ENCODE assay signal across 17 cellular contexts in genomic region chr22:44942056-44942455, GRCh38.
DNase-seq lines count a peak whose midpoint lies in the region; ATAC-seq, FAIRE-seq and TF ChIP-seq lines count a peak whose summit lies in the region.
"Had no signal": no experiment of that assay in that cellular context is flagged by ENCODE, and none has a peak within 500 bp of the region (broad histone marks: within the 10 kb centered on the region; RNA-seq: fewer than 3 reads in every experiment).

No MANE protein-coding gene starts in this region.

- peak; percentile 81 for DNase-seq in SK-N-SH
- peak; percentile 46 for DNase-seq in kidney
- no peak for DNase-seq in upper lobe of right lung
- DNase-seq in HAP-1 (ENCODE audit: low spot score in 2 of 2): no peak
- no peak for DNase-seq in stimulated activated CD4-positive, alpha-beta T cell treated with anti-CD3 and anti-CD28 coated beads, Interleukin-2, amount 100 ng/mL, for 48 hours
- DNase-seq: CD4-positive, alpha-beta T cell; CD8-positive, alpha-beta memory T cell; DMS 273 treated with DMSO at 0.1 percent for 48 hours; DMS79; EL; GDM1; GOT3; H7 had no signal

- WGBS in SK-N-SH (ENCODE audit: low lambda C conversion rate): 20% methylated on average over 2 of the region's 7 CpGs

- no peak overlapping the region for H3K4me3 ChIP-seq in BLaER1 treated with 17β-estradiol and CSF1 and Interleukin-3, amounts not matched to agents 10 nM and 100 nM
- H3K4me3 ChIP-seq in SK-N-SH (ENCODE audit: low read depth in 2 of 2, low read length in 1 of 2) (no peak overlapping the region), kidney (ENCODE audit: low read length in 2 of 2) (no peak overlapping the region), upper lobe of right lung (no peak overlapping the region), HAP-1 (no peak overlapping the region)
- H3K4me3 ChIP-seq: GM12878 had no signal

- no peak for TF ChIP-seq RAD21 in SK-N-SH (IDR thresholded peaks at IDR 0.05; ENCODE audit: low read length)

- no peak for FAIRE-seq in kidney (lab: Jason Lieb, UNC)
- FAIRE-seq: D721Med, GM12878 had no signal

- POLR2A ChIA-PET in SK-N-SH (lab: Yijun Ruan, JAX): no interaction called here

- CTCF ChIA-PET in SK-N-SH (lab: Yijun Ruan, JAX): interaction anchor here (1.1 to 1.8 kb wide), 4 partner anchors 11 to 155 kb away, joined by 3 to 7 read pairs (median 4); no protein-coding TSS in a partner anchor

- H3F3A ChIP-seq in SK-N-SH (replicated peaks; ENCODE audit: insufficient read depth): no peaks in the 10 kb centered on the region

- no peak overlapping the region for H3K9ac ChIP-seq in BLaER1 treated with 17β-estradiol and CSF1 and Interleukin-3, amounts not matched to agents 10 nM and 100 nM
- H3K9ac ChIP-seq in SK-N-SH (no peak overlapping the region), kidney (ENCODE audit: low read length in 2 of 2) (no peak overlapping the region)

- no peak for ATAC-seq in upper lobe of right lung
- ATAC-seq: GM12878, HCT116 had no signal

- no peaks in the 10 kb centered on the region for H3K36me3 ChIP-seq in BLaER1 treated with 17β-estradiol and CSF1 and Interleukin-3, amounts not matched to agents 10 nM and 100 nM
- H3K36me3 ChIP-seq in SK-N-SH (replicated peaks in 1 of 2; ENCODE audit: control insufficient read depth in 1 of 2, insufficient read depth in 2 of 2, low read length in 1 of 2) (no peaks in the 10 kb centered on the region), kidney (ENCODE audit: control insufficient read depth in 1 of 2, insufficient read depth in 2 of 2, low read length in 2 of 2) (no peaks in the 10 kb centered on the region), upper lobe of right lung (no peaks in the 10 kb centered on the region), HAP-1 (replicated peaks) (no peaks in the 10 kb centered on the region)

- H3K4me2 ChIP-seq in BLaER1 treated with 17β-estradiol and CSF1 and Interleukin-3, amounts not matched to agents 10 nM and 100 nM: peak overlapping the region in 6 of 11 experiments; percentile 21 to 37 (median 32); a peak in 9 of 22 replicates
- H3K4me2 ChIP-seq in SK-N-SH: no peak overlapping the region

- in situ Hi-C loops in HAP-1 (cut with MboI; ENCODE audit: low sequenced_read_pairs): no loop called here

- H4K20me1 ChIP-seq in BLaER1 treated with 17β-estradiol and CSF1 and Interleukin-3, amounts not matched to agents 10 nM and 100 nM: peaks cover 0 to 8% (median 0%) of the 10 kb centered on the region in 11 experiments; a peak in 6 of 22 replicates
- H4K20me1 ChIP-seq in SK-N-SH (ENCODE audit: insufficient read depth): no peaks in the 10 kb centered on the region

- H3K9me2 ChIP-seq in SK-N-SH: no peaks in the 10 kb centered on the region

- TF ChIP-seq CTCF in SK-N-SH (IDR thresholded peaks at IDR 0.05): no peak
- TF ChIP-seq CTCF in kidney (IDR thresholded peaks at IDR 0.05; ENCODE audit: borderline replicate concordance, extremely low read depth, insufficient read depth): no peak
- TF ChIP-seq CTCF in upper lobe of right lung (IDR thresholded peaks at IDR 0.05): no peak

- H3K4me1 ChIP-seq in BLaER1 treated with 17β-estradiol and CSF1 and Interleukin-3, amounts not matched to agents 10 nM and 100 nM: peaks cover 0 to 12% (median 10%) of the 10 kb centered on the region in 10 experiments; a peak in 12 of 20 replicates
- H3K4me1 ChIP-seq in SK-N-SH (ENCODE audit: control insufficient read depth in 1 of 2, insufficient read depth in 2 of 2, low read depth in 1 of 2, low read length in 1 of 2) (peaks cover 0 to 35% of the 10 kb centered on the region in 2 experiments; a peak in 1 of 4 replicates), kidney (ENCODE audit: control insufficient read depth in 1 of 2, insufficient read depth in 1 of 2, low read depth in 1 of 2, low read length in 2 of 2) (no peaks in the 10 kb centered on the region), upper lobe of right lung (no peaks in the 10 kb centered on the region), HAP-1 (peaks cover 5% of the 10 kb centered on the region)

- no peak overlapping the region for H2AFZ ChIP-seq in SK-N-SH (ENCODE audit: low read depth)

- no peaks in the 10 kb centered on the region for H3K27me3 ChIP-seq in BLaER1 treated with 17β-estradiol and CSF1 and Interleukin-3, amounts not matched to agents 10 nM and 100 nM
- H3K27me3 ChIP-seq in SK-N-SH (ENCODE audit: insufficient read depth) (no peaks in the 10 kb centered on the region), upper lobe of right lung (peaks cover 6% of the 10 kb centered on the region), HAP-1 (ENCODE audit: low read depth) (no peaks in the 10 kb centered on the region)

- no peaks in the 10 kb centered on the region for H3K9me3 ChIP-seq in BLaER1 treated with 17β-estradiol and CSF1 and Interleukin-3, amounts not matched to agents 10 nM and 100 nM (replicated peaks in 1 of 11)
- H3K9me3 ChIP-seq in SK-N-SH (no peaks in the 10 kb centered on the region), kidney (ENCODE audit: control insufficient read depth in 1 of 2, low read length in 2 of 2) (no peaks in the 10 kb centered on the region), upper lobe of right lung (no peaks in the 10 kb centered on the region), HAP-1 (no peaks in the 10 kb centered on the region)

- H3K27ac ChIP-seq in BLaER1 treated with 17β-estradiol and CSF1 and Interleukin-3, amounts not matched to agents 10 nM and 100 nM: no peak overlapping the region
- H3K27ac ChIP-seq in SK-N-SH (ENCODE audit: low read depth in 2 of 2, low read length in 1 of 2) (peak overlapping the region in 1 of 2 experiments; percentile 73; a peak in 2 of 4 replicates), kidney (ENCODE audit: low read depth in 2 of 2, low read length in 2 of 2) (no peak overlapping the region), upper lobe of right lung (no peak overlapping the region)

- H3K79me2 ChIP-seq in SK-N-SH (ENCODE audit: insufficient read depth): no peaks in the 10 kb centered on the region

- TF ChIP-seq EP300 in SK-N-SH (IDR thresholded peaks at IDR 0.05; ENCODE audit: borderline replicate concordance in 1 of 2, low read depth in 1 of 2, low read length in 1 of 2): no peak; a peak in 1 of 4 replicates

- intact Hi-C loops in kidney (cut with DNase I) (no loop called here), upper lobe of right lung (cut with DNase I) (no loop called here)

TF ChIP-seq in SK-N-SH, 30 proteins besides CTCF, POLR2A, EP300 and RAD21:
- no peak for TF ChIP-seq FOXM1 (IDR thresholded peaks at IDR 0.05; ENCODE audit: low read depth)
- 0 out of 2 replicates have a peak, but pooled peaks have one; percentile 26 for TF ChIP-seq RCOR1 (IDR thresholded peaks at IDR 0.05; ENCODE audit: low read length)
- TF ChIP-seq TEAD4 (IDR thresholded peaks at IDR 0.05; ENCODE audit: borderline replicate concordance, insufficient read depth): no peak

Comparison
In these comparisons a context has a peak if more than half of its experiments do, and no peak if none do; other contexts are left out.
1. DNase-seq: peak in SK-N-SH (single experiment) and kidney (single experiment); none in upper lobe of right lung (single experiment), HAP-1 (0 of 2) and stimulated activated CD4-positive, alpha-beta T cell treated with anti-CD3 and anti-CD28 coated beads, Interleukin-2, amount 100 ng/mL, for 48 hours (0 of 2).